In the genomic region with DNA sequence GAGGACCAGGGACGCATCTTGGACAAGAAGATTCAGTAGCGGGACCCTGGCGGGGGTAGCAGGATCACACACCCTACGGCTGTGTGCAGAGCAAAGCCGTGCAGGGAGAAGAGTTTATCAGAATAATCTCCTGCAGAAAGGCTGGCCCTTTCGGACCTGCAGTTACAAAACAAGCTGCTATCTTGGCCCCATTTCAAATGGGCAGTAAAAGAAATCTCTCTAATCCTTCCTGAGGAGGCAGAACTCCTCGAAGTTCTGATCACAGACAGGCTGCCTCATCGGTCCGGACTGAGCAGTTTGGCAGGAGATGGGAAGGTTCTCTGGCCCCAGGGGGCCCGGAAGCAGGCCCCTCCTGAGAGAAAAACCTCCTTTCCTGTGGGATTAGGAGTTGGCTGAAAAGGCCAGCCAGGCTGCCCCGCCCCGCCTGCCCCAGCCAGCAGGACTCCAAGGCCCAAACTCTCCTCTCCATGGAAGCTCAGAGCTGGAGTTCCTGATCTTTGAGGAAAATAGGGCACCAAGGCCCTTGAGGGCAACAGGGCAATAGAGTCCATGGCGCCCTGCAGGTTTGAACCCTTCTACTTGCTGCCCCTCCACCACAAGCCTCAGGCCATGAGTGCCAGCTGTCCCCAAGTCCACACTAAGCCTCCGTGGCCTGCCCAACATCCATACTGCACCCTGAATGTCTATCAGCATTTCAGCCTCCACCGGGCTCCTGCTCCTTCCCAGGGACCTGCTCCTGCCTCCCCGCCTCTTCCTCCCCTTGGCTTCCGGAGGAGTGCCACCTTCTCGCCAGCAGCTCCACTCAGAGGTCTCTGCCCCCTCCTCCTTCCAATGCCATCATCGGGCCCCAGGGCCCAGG, we compare ENCODE assay signal across 10 cellular contexts.
DNase-seq lines count a peak whose midpoint lies in the region; ATAC-seq and TF ChIP-seq lines count a peak whose summit lies in the region.
"Had no signal": no experiment of that assay in that cellular context is flagged by ENCODE, and none has a peak within 500 bp of the region (broad histone marks: within the 10 kb centered on the region; RNA-seq: fewer than 3 reads in every experiment).

No MANE protein-coding gene starts in this region.

- no peaks in the 10 kb centered on the region for H3K27me3 ChIP-seq in Karpas-422 (ENCODE audit: low read length)

- no peak overlapping the region for H3K4me2 ChIP-seq in Karpas-422 (ENCODE audit: low read depth, low read length, poor library complexity, severe bottlenecking)

- TF ChIP-seq CTCF in fibroblast of the aortic adventitia (IDR thresholded peaks at IDR 0.05; ENCODE audit: insufficient read depth, low read length) (no peak), retinal pigment epithelial cell (conservative IDR thresholded peaks at IDR 0.05; ENCODE audit: low read depth, low read length) (no peak)

- H3K9me3 ChIP-seq in SK-N-MC (ENCODE audit: low read depth, low read length) (no peaks in the 10 kb centered on the region), Karpas-422 (ENCODE audit: low read length) (no peaks in the 10 kb centered on the region)

- H3K79me2 ChIP-seq in Karpas-422 (ENCODE audit: low read length) = no peaks in the 10 kb centered on the region

- no peaks in the 10 kb centered on the region for H4K20me1 ChIP-seq in Karpas-422 (ENCODE audit: insufficient read depth, low read depth, low read length)

- H3K9me2 ChIP-seq in Karpas-422 (replicated peaks; ENCODE audit: insufficient read depth, low read length) = no peaks in the 10 kb centered on the region

- DNase-seq in SK-N-MC (ENCODE audit: low read depth, low spot score) = no peak
- DNase-seq in fibroblast of the aortic adventitia (ENCODE audit: low read depth) = peak; percentile 90
- DNase-seq in retinal pigment epithelial cell (ENCODE audit: low read depth) = peak; percentile 65
- DNase-seq in Karpas-422 = no peak
- DNase-seq in SKM-1 (lab: John Stamatoyannopoulos, UW; ENCODE audit: unreplicated experiment) = no peak
- DNase-seq: NCI-H1930, nucleus accumbens had no signal

- no peak overlapping the region for H2AFZ ChIP-seq in Karpas-422 (ENCODE audit: low read length)

- H3K4me3 ChIP-seq in SK-N-MC = peak overlapping the region; percentile 21; the same call in 1 of the 2 replicates
- no peak overlapping the region for H3K4me3 ChIP-seq in fibroblast of the aortic adventitia (ENCODE audit: low read depth, low read length)
- H3K4me3 ChIP-seq in retinal pigment epithelial cell (ENCODE audit: low read length) = no peak overlapping the region
- H3K4me3 ChIP-seq in Karpas-422 (ENCODE audit: low read length) = no peak overlapping the region

- peak; percentile 7 for TF ChIP-seq POLR2A in GM19193 (IDR thresholded peaks at IDR 0.05; ENCODE audit: extremely low read depth, insufficient read depth, insufficient read length)

- H3K27ac ChIP-seq in SK-N-MC (peak overlapping the region; percentile 95), Karpas-422 (ENCODE audit: low read length) (no peak overlapping the region)

- ATAC-seq in HG02938 (IDR thresholded peaks at IDR 0.05; ENCODE audit: unreplicated experiment) = no peak
- no peak for ATAC-seq in GM18861 (IDR thresholded peaks at IDR 0.05; ENCODE audit: unreplicated experiment)

- H3K4me1 ChIP-seq in Karpas-422 (ENCODE audit: low read length) = no peaks in the 10 kb centered on the region; the same call in 1 of the 2 replicates

- H3K36me3 ChIP-seq in SK-N-MC (ENCODE audit: insufficient read depth, low read length) (peaks cover 36% of the 10 kb centered on the region), Karpas-422 (ENCODE audit: insufficient read depth, low read length) (no peaks in the 10 kb centered on the region)

- H3K9ac ChIP-seq in SK-N-MC (ENCODE audit: insufficient read length) (no peak overlapping the region), Karpas-422 (ENCODE audit: low read length) (no peak overlapping the region)

Comparison
In these comparisons a context has a peak if more than half of its experiments do, and no peak if none do; other contexts are left out.
1. DNase-seq: peak in fibroblast of the aortic adventitia (single experiment) and retinal pigment epithelial cell (single experiment); none in SK-N-MC (single experiment), Karpas-422 (single experiment) and SKM-1 (single experiment).